24 cellular contexts compared by ENCODE assay signal in genomic region chr11:92623055-92623454, GRCh38.
DNase-seq lines count a peak whose midpoint lies in the region; ATAC-seq, FAIRE-seq and TF ChIP-seq lines count a peak whose summit lies in the region.
"Had no signal": no experiment of that assay in that cellular context is flagged by ENCODE, and none has a peak within 500 bp of the region (broad histone marks: within the 10 kb centered on the region; RNA-seq: fewer than 3 reads in every experiment).

No MANE protein-coding gene starts in this region.

- peaks cover 7% of the 10 kb centered on the region for H3K4me1 ChIP-seq in astrocyte (ENCODE audit: insufficient read depth, low read length)
- H3K4me1 ChIP-seq: A549, Caco-2, Peyer's patch had no signal

- FAIRE-seq in astrocyte (lab: Jason Lieb, UNC) = peak; percentile 60
- FAIRE-seq: A549, GM18507 had no signal

- TF ChIP-seq CTCF in GM12865 (IDR thresholded peaks at IDR 0.05; ENCODE audit: insufficient read depth, low read depth, low read length, missing control alignments) (no peak), astrocyte (IDR thresholded peaks at IDR 0.05; ENCODE audit: insufficient read depth, low read depth, low read length) (no peak), nephron (IDR thresholded peaks at IDR 0.05; ENCODE audit: unreplicated experiment in 3 of 3) (no peak)

- H3K27me3 ChIP-seq in astrocyte (ENCODE audit: insufficient read depth, low read length) = no peaks in the 10 kb centered on the region
- H3K27me3 ChIP-seq: Peyer's patch had no signal

- no peak overlapping the region for H3K27ac Mint-ChIP-seq in astrocyte (ENCODE audit: unreplicated experiment)
- peak overlapping the region in 2 of 3 experiments; percentile 7 to 34 for H3K27ac Mint-ChIP-seq in nephron
- H3K27ac Mint-ChIP-seq in activated naive CD4-positive, alpha-beta T cell treated with anti-CD3 and anti-CD28 coated beads, Interleukin-2, amount 10 ng/mL, durations not matched to agents 7 days and 5 days = no peak overlapping the region
- H3K27ac Mint-ChIP-seq: CD8-positive, alpha-beta T cell; HFFc6 had no signal

- no peak overlapping the region for H2AFZ ChIP-seq in astrocyte (ENCODE audit: low read depth, low read length)

- DNase-seq in GM12865 (ENCODE audit: low read depth) (peak; percentile 57), astrocyte (ENCODE audit: low read depth) (no peak), cerebellar cortex (ENCODE audit: low spot score) (no peak)
- DNase-seq in activated naive CD4-positive, alpha-beta T cell treated with anti-CD3 and anti-CD28 coated beads, Interleukin-2, amount 10 ng/mL, durations not matched to agents 7 days and 5 days = no peak
- DNase-seq: AML-193; Caco-2; CD8-positive, alpha-beta T cell; GDM1; GOT3; HFFc6; KBM-7; NCI-H1105 treated with DMSO at 0.1 percent for 48 hours; NCI-H2081; NCI-H2227 treated with DMSO at 0.1 percent for 48 hours; NCI-H526 treated with DMSO at 0.1 percent for 48 hours; Peyer's patch; SHP77 treated with DMSO at 0.1 percent for 48 hours had no signal

- H3K27ac ChIP-seq in astrocyte (ENCODE audit: low read depth, low read length) = no peak overlapping the region
- H3K27ac ChIP-seq: A549, C4-2B, Peyer's patch had no signal

- no peak overlapping the region for H3K4me3 ChIP-seq in GM12865 (ENCODE audit: low read depth, low read length)
- no peak overlapping the region for H3K4me3 ChIP-seq in astrocyte (ENCODE audit: insufficient read depth, low read depth, low read length)
- H3K4me3 ChIP-seq: A549, HAP-1, Peyer's patch had no signal

- no peak overlapping the region for H3K4me2 ChIP-seq in astrocyte (ENCODE audit: low read length)
- H3K4me2 ChIP-seq: A549 had no signal

- H3K36me3 Mint-ChIP-seq in astrocyte (ENCODE audit: low read depth, unreplicated experiment) (peaks cover 6% of the 10 kb centered on the region), nephron (ENCODE audit: low read depth) (no peaks in the 10 kb centered on the region)
- H3K36me3 Mint-ChIP-seq in activated naive CD4-positive, alpha-beta T cell treated with anti-CD3 and anti-CD28 coated beads, Interleukin-2, amount 10 ng/mL, durations not matched to agents 7 days and 5 days = no peaks in the 10 kb centered on the region
- H3K36me3 Mint-ChIP-seq: CD8-positive, alpha-beta T cell had no signal

- H3K9ac ChIP-seq in astrocyte (ENCODE audit: low read length) = no peak overlapping the region

- no peaks in the 10 kb centered on the region for H4K20me1 ChIP-seq in astrocyte (ENCODE audit: insufficient read depth, low read length)

- H3K36me3 ChIP-seq in astrocyte (ENCODE audit: insufficient read depth, low read length) = no peaks in the 10 kb centered on the region
- H3K36me3 ChIP-seq: HAP-1, Peyer's patch had no signal

- H3K9me3 ChIP-seq in astrocyte (ENCODE audit: insufficient read depth, low read depth, low read length) = no peaks in the 10 kb centered on the region
- H3K9me3 ChIP-seq: A549, Caco-2, HAP-1, Peyer's patch had no signal

- peaks cover 5% of the 10 kb centered on the region for H3K9me3 Mint-ChIP-seq in astrocyte (ENCODE audit: unreplicated experiment)
- H3K9me3 Mint-ChIP-seq in nephron = peaks cover 9% of the 10 kb centered on the region
- H3K9me3 Mint-ChIP-seq in activated naive CD4-positive, alpha-beta T cell treated with anti-CD3 and anti-CD28 coated beads, Interleukin-2, amount 10 ng/mL, durations not matched to agents 7 days and 5 days = no peaks in the 10 kb centered on the region

- H3K4me1 Mint-ChIP-seq in astrocyte (ENCODE audit: low read depth, unreplicated experiment) (peaks cover 19% of the 10 kb centered on the region), nephron (peaks cover 48% of the 10 kb centered on the region)
- H3K4me1 Mint-ChIP-seq in activated naive CD4-positive, alpha-beta T cell treated with anti-CD3 and anti-CD28 coated beads, Interleukin-2, amount 10 ng/mL, durations not matched to agents 7 days and 5 days = no peaks in the 10 kb centered on the region

- CTCF ChIA-PET in activated naive CD4-positive, alpha-beta T cell treated with anti-CD3 and anti-CD28 coated beads, Interleukin-2, amount 10 ng/mL, durations not matched to agents 7 days and 5 days (lab: Charles Lee) = no interaction called here

- ATAC-seq in GM21619 (IDR thresholded peaks at IDR 0.05; ENCODE audit: unreplicated experiment) = peak; percentile 55
- no peak for ATAC-seq in HG03565 (IDR thresholded peaks at IDR 0.05; ENCODE audit: unreplicated experiment)
- ATAC-seq: A549; CD8-positive, alpha-beta T cell had no signal

- H3K79me2 ChIP-seq in astrocyte (ENCODE audit: insufficient read depth, low read length) = no peaks in the 10 kb centered on the region

- H3K27me3 Mint-ChIP-seq in astrocyte (ENCODE audit: low read depth, unreplicated experiment) = no peaks in the 10 kb centered on the region
- no peaks in the 10 kb centered on the region for H3K27me3 Mint-ChIP-seq in nephron (ENCODE audit: low read depth)
- H3K27me3 Mint-ChIP-seq in activated naive CD4-positive, alpha-beta T cell treated with anti-CD3 and anti-CD28 coated beads, Interleukin-2, amount 10 ng/mL, durations not matched to agents 7 days and 5 days = no peaks in the 10 kb centered on the region

- H3K4me3 Mint-ChIP-seq in astrocyte (ENCODE audit: unreplicated experiment) = no peak overlapping the region
- no peak overlapping the region for H3K4me3 Mint-ChIP-seq in nephron
- no peak overlapping the region for H3K4me3 Mint-ChIP-seq in activated naive CD4-positive, alpha-beta T cell treated with anti-CD3 and anti-CD28 coated beads, Interleukin-2, amount 10 ng/mL, durations not matched to agents 7 days and 5 days
- H3K4me3 Mint-ChIP-seq: CD8-positive, alpha-beta T cell; HFFc6 had no signal

Comparison
In these comparisons a context has a peak if more than half of its experiments do, and no peak if none do; other contexts are left out.
1. H3K27ac Mint-ChIP-seq: peak in nephron (2 of 3); none in astrocyte (single experiment) and activated naive CD4-positive, alpha-beta T cell treated with anti-CD3 and anti-CD28 coated beads, Interleukin-2, amount 10 ng/mL, durations not matched to agents 7 days and 5 days (single experiment).